ENCODE assay signal across 13 cellular contexts in the genomic region with DNA sequence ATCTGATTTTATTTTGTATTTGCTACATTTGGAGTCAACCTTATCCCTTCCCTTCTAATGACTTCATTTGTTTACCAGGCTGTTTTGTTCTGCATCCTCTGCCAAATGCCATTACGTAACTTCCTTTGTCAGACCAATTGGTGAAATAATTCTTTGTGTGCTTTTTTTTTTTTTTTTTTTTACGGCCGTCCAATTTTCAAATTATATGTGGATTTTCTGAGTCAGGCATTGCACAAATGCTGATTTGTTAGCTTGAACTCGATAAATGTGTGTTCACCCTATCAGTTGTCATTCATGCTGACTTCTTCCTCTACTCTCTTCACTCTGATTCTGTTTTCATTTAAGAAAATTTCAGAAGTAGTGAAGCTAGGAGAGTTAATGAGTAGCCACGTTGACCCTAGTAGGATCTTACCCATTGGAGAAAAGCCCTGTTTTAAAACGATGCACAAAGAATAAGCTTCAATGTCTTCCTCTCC.
DNase-seq lines count a peak whose midpoint lies in the region; ATAC-seq, FAIRE-seq and TF ChIP-seq lines count a peak whose summit lies in the region.
"Had no signal": no experiment of that assay in that cellular context is flagged by ENCODE, and none has a peak within 500 bp of the region (broad histone marks: within the 10 kb centered on the region; RNA-seq: fewer than 3 reads in every experiment).

No MANE protein-coding gene starts in this region.

- TF ChIP-seq CTCF in bronchial epithelial cell (IDR thresholded peaks at IDR 0.05; ENCODE audit: insufficient read depth, low read length, severe bottlenecking) (no peak), left ventricle myocardium inferior (IDR thresholded peaks at IDR 0.05; ENCODE audit: borderline replicate concordance) (no peak)

- no peak for ATAC-seq in GM21576 (IDR thresholded peaks at IDR 0.05; ENCODE audit: unreplicated experiment)
- ATAC-seq in GM18505 (IDR thresholded peaks at IDR 0.05; ENCODE audit: unreplicated experiment): no peak
- ATAC-seq in GM19023 (IDR thresholded peaks at IDR 0.05; ENCODE audit: unreplicated experiment): no peak
- ATAC-seq: activated CD8-positive, alpha-beta T cell treated with anti-CD3 and anti-CD28 coated beads, Interleukin-2, amount 10 ng/mL, durations not matched to agents 7 days and 5 days; lower lobe of right lung; upper lobe of right lung had no signal

- H3K9me3 ChIP-seq in left ventricle myocardium inferior (replicated peaks): no peaks in the 10 kb centered on the region
- H3K9me3 ChIP-seq in skeletal muscle satellite cell (replicated peaks; ENCODE audit: low read length): no peaks in the 10 kb centered on the region
- H3K9me3 ChIP-seq: lower lobe of right lung, upper lobe of right lung had no signal

- H3K4me2 ChIP-seq in skeletal muscle satellite cell (ENCODE audit: low read length): peak overlapping the region; percentile 40

- no peak overlapping the region for H3K4me3 ChIP-seq in bronchial epithelial cell (ENCODE audit: low read depth, low read length)
- no peak overlapping the region for H3K4me3 ChIP-seq in left ventricle myocardium inferior
- no peak overlapping the region for H3K4me3 ChIP-seq in skeletal muscle satellite cell (ENCODE audit: low read length)
- H3K4me3 ChIP-seq: lower lobe of right lung, upper lobe of right lung had no signal

- TF ChIP-seq POLR2A in GM18505 (IDR thresholded peaks at IDR 0.05; ENCODE audit: borderline replicate concordance, extremely low read depth, insufficient read depth, insufficient read length): no peak

- no peaks in the 10 kb centered on the region for H3K4me1 ChIP-seq in left ventricle myocardium inferior
- H3K4me1 ChIP-seq in skeletal muscle satellite cell (ENCODE audit: control insufficient read depth, insufficient read depth, low read length): peaks cover 3% of the 10 kb centered on the region
- H3K4me1 ChIP-seq: lower lobe of right lung, upper lobe of right lung had no signal

- intact Hi-C loops in left ventricle myocardium inferior (cut with micrococcal nuclease): no loop called here

- no peaks in the 10 kb centered on the region for H3K27me3 ChIP-seq in bronchial epithelial cell (ENCODE audit: control insufficient read depth, insufficient read depth, low read length)
- H3K27me3 ChIP-seq in left ventricle myocardium inferior (ENCODE audit: low read depth): no peaks in the 10 kb centered on the region
- H3K27me3 ChIP-seq in skeletal muscle satellite cell (ENCODE audit: control insufficient read depth, insufficient read depth, low read length): no peaks in the 10 kb centered on the region
- H3K27me3 ChIP-seq: upper lobe of right lung had no signal

- H3K27ac ChIP-seq in left ventricle myocardium inferior (replicated peaks): peak overlapping the region; percentile 48
- H3K27ac ChIP-seq: lower lobe of right lung, upper lobe of right lung had no signal

- DNase-seq in HCEC 1CT: peak; percentile 37
- peak; percentile 67 for DNase-seq in bronchial epithelial cell (ENCODE audit: low read depth)
- DNase-seq in left ventricle myocardium inferior: no peak
- no peak for DNase-seq in activated CD8-positive, alpha-beta memory T cell treated with anti-CD3 and anti-CD28 coated beads, Interleukin-2, amount 50 U/mL, for 4 hours
- DNase-seq: activated CD8-positive, alpha-beta T cell treated with anti-CD3 and anti-CD28 coated beads, Interleukin-2, amount 10 ng/mL, durations not matched to agents 7 days and 5 days; activated naive CD8-positive, alpha-beta T cell treated with anti-CD3 and anti-CD28 coated beads, Interleukin-2, amount 10 ng/mL, durations not matched to agents 7 days and 5 days; lower lobe of right lung; upper lobe of right lung had no signal

- FAIRE-seq in bronchial epithelial cell (lab: Jason Lieb, UNC): no peak
- FAIRE-seq: endothelial cell of umbilical vein had no signal

- no peaks in the 10 kb centered on the region for H3K36me3 ChIP-seq in bronchial epithelial cell (ENCODE audit: control insufficient read depth, insufficient read depth, low read length)
- H3K36me3 ChIP-seq in left ventricle myocardium inferior: no peaks in the 10 kb centered on the region
- H3K36me3 ChIP-seq in skeletal muscle satellite cell (ENCODE audit: insufficient read depth, low read length): no peaks in the 10 kb centered on the region
- H3K36me3 ChIP-seq: lower lobe of right lung, upper lobe of right lung had no signal

- H3K9ac ChIP-seq in skeletal muscle satellite cell (ENCODE audit: low read depth, low read length): no peak overlapping the region

Comparison
In these comparisons a context has a peak if more than half of its experiments do, and no peak if none do; other contexts are left out.
1. DNase-seq: peak in HCEC 1CT (single experiment) and bronchial epithelial cell (single experiment); none in left ventricle myocardium inferior (single experiment) and activated CD8-positive, alpha-beta memory T cell treated with anti-CD3 and anti-CD28 coated beads, Interleukin-2, amount 50 U/mL, for 4 hours (single experiment).